ENCODE assay signal across 22 cellular contexts in the genomic region with DNA sequence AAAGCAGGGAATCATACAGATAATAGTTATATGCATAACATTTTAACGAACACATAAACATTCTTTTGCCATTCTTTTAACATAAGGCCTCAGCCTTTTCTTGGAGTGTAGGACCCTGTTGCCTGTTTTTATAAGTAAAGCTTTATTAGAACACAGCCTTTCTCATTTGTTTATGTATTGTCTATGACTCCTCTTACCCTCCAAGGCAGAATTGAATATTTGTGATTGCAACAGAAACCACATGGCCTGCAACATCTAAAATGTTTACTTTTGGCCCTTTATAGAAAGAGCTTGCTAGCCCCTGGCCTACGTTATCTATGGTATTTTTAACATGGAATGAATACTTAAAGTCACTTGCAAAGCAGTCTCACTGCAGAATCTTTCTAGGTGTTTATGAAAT. TPM values are rescaled to one million over a fixed set of nuclear protein-coding genes. Genes with fewer than 3 reads are reported as not detected.
DNase-seq lines count a peak whose midpoint lies in the region; ATAC-seq, FAIRE-seq and TF ChIP-seq lines count a peak whose summit lies in the region.
"Had no signal": no experiment of that assay in that cellular context is flagged by ENCODE, and none has a peak within 500 bp of the region (broad histone marks: within the 10 kb centered on the region; RNA-seq: fewer than 3 reads in every experiment).

No MANE protein-coding gene starts in this region.

- peaks cover 80% of the 10 kb centered on the region for H3K4me1 Mint-ChIP-seq in HFFc6 (ENCODE audit: low read depth)
- peaks cover 37% of the 10 kb centered on the region for H3K4me1 Mint-ChIP-seq in stimulated activated naive CD8-positive, alpha-beta T cell treated with anti-CD3 and anti-CD28 coated beads, Interleukin-15, amount 100 ng/mL, for 72 hours

- H3K79me2 ChIP-seq in GM12878 (ENCODE audit: control insufficient read depth, insufficient read depth, low read length): peaks cover 44% of the 10 kb centered on the region

- H3K4me2 ChIP-seq in GM12878 (ENCODE audit: control insufficient read depth, insufficient read depth): peak overlapping the region; percentile 90

- H3K9me3 ChIP-seq in BE2C: no peaks in the 10 kb centered on the region
- H3K9me3 ChIP-seq in GM12878 (replicated peaks; ENCODE audit: control insufficient read depth, insufficient read depth, low read length): no peaks in the 10 kb centered on the region
- H3K9me3 ChIP-seq: esophagus squamous epithelium, Peyer's patch had no signal

- no TSS peak for BruUV-seq in GM12878 (replicated peaks; lab: Mats Ljungman, UMichigan)

- H3K9ac ChIP-seq in GM12878 (ENCODE audit: control insufficient read depth, insufficient read depth, low read length): no peak overlapping the region

- no peak for FAIRE-seq in GM12878 (lab: Jason Lieb, UNC)

- ATAC-seq in GM12878 (no peak), HG03139 (IDR thresholded peaks at IDR 0.05; ENCODE audit: unreplicated experiment) (no peak)
- no peak for ATAC-seq in stimulated activated naive CD8-positive, alpha-beta T cell treated with anti-CD3 and anti-CD28 coated beads, Interleukin-15, amount 100 ng/mL, for 72 hours
- ATAC-seq: activated naive CD4-positive, alpha-beta T cell treated with anti-CD3 and anti-CD28 coated beads, Interleukin-2, amount 50 U/mL, for 72 hours; activated T-cell treated with anti-CD3 and anti-CD28 coated beads, Interleukin-2, amount 50 U/mL, for 4 hours; left cardiac atrium; sciatic nerve had no signal

- peaks cover 13% of the 10 kb centered on the region for H3K36me3 ChIP-seq in BE2C
- 0 out of 4 replicates have a peak, but pooled peaks cover 0 to 4% of the 10 kb centered on the region in 2 experiments for H3K36me3 ChIP-seq in GM12878 (ENCODE audit: control insufficient read depth in 2 of 2, insufficient read depth in 2 of 2, low read length in 1 of 2)

- H4K20me1 ChIP-seq in GM12878 (ENCODE audit: control insufficient read depth, insufficient read depth): no peaks in the 10 kb centered on the region

- H3K27ac Mint-ChIP-seq in HFFc6: no peak overlapping the region; the same call in 1 of the 2 replicates
- no peak overlapping the region for H3K27ac Mint-ChIP-seq in stimulated activated naive CD8-positive, alpha-beta T cell treated with anti-CD3 and anti-CD28 coated beads, Interleukin-15, amount 100 ng/mL, for 72 hours
- H3K27ac Mint-ChIP-seq: activated naive CD4-positive, alpha-beta T cell treated with anti-CD3 and anti-CD28 coated beads, Interleukin-2, amount 50 U/mL, for 72 hours had no signal

- peaks cover 16% of the 10 kb centered on the region; the same call in 1 of the 2 replicates for H3K36me3 Mint-ChIP-seq in HFFc6 (ENCODE audit: low read depth)

- intact Hi-C loops in GM12878 (cut with micrococcal nuclease; ENCODE audit: unreplicated experiment): loop anchor here (5.0 kb wide), 1 partner anchor 158 kb away; no protein-coding TSS in a partner anchor

- H3K4me3 Mint-ChIP-seq in HFFc6: peak overlapping the region; percentile 99; the same call in 1 of the 2 replicates
- no peak overlapping the region for H3K4me3 Mint-ChIP-seq in stimulated activated naive CD8-positive, alpha-beta T cell treated with anti-CD3 and anti-CD28 coated beads, Interleukin-15, amount 100 ng/mL, for 72 hours
- H3K4me3 Mint-ChIP-seq: activated T-cell treated with anti-CD3 and anti-CD28 coated beads, Interleukin-2, amount 50 U/mL, for 4 hours had no signal

- TF ChIP-seq EP300 in GM12878 (IDR thresholded peaks at IDR 0.05; ENCODE audit: borderline replicate concordance in 1 of 2, control insufficient read depth in 1 of 2, low read depth in 2 of 2, low read length in 2 of 2): no peak

- in situ Hi-C loops in GM12878 (cut with MboI): no loop called here

- RAD21 ChIA-PET in GM12878 (lab: Charles Lee; ENCODE audit: unreplicated experiment): interaction anchor here (0.7 kb wide), 1 partner anchor 51 kb away, joined by 3 read pairs; no protein-coding TSS in a partner anchor

- POLR2A ChIA-PET in GM12878 (lab: Charles Lee): interaction anchor here (0.7 kb wide), 2 partner anchors 63 to 392 kb away, joined by 3 to 4 read pairs; no protein-coding TSS in a partner anchor

- TF ChIP-seq CTCF in BE2C (IDR thresholded peaks at IDR 0.05; ENCODE audit: low read depth, low read length) (no peak), HFFc6 (IDR thresholded peaks at IDR 0.05) (no peak), GM12878 (IDR thresholded peaks at IDR 0.05 in 2 of 3, conservative IDR thresholded peaks at IDR 0.05 in 1 of 3; ENCODE audit: control insufficient read depth in 2 of 3, extremely low read depth in 1 of 3, insufficient read depth in 1 of 3, low read depth in 3 of 3, low read length in 3 of 3) (no peak)

- SMC1A ChIA-PET in GM12878 (lab: Charles Lee; ENCODE audit: uncharacterized antibody, unreplicated experiment): no interaction called here

- TF ChIP-seq POLR2A in GM12878 (IDR thresholded peaks at IDR 0.05; ENCODE audit: low read depth, low read length): no peak

- no peak overlapping the region for H3K27ac ChIP-seq in GM12878 (ENCODE audit: control insufficient read depth, insufficient read depth)
- H3K27ac ChIP-seq: esophagus squamous epithelium, Peyer's patch had no signal

- no peak for TF ChIP-seq RAD21 in GM12878 (IDR thresholded peaks at IDR 0.05; ENCODE audit: insufficient read depth, low read depth, low read length)

- CTCF ChIA-PET in GM12878 (lab: Yijun Ruan, JAX): no interaction called here

- H3K27me3 ChIP-seq in BE2C: no peaks in the 10 kb centered on the region
- H3K27me3 ChIP-seq in GM12878 (replicated peaks in 1 of 2; ENCODE audit: control insufficient read depth in 2 of 2, insufficient read depth in 2 of 2, low read length in 1 of 2): no peaks in the 10 kb centered on the region
- H3K27me3 ChIP-seq: esophagus squamous epithelium, Peyer's patch had no signal

- peak overlapping the region; percentile 98 for H3K4me3 ChIP-seq in BE2C (ENCODE audit: low read depth, low read length)
- H3K4me3 ChIP-seq in GM12878: 0 out of 2 replicates have a peak overlapping the region, but pooled peaks have one; percentile 6
- H3K4me3 ChIP-seq: esophagus squamous epithelium, Peyer's patch had no signal

- H3K9me3 Mint-ChIP-seq in HFFc6: no peaks in the 10 kb centered on the region
- H3K9me3 Mint-ChIP-seq in stimulated activated naive CD8-positive, alpha-beta T cell treated with anti-CD3 and anti-CD28 coated beads, Interleukin-15, amount 100 ng/mL, for 72 hours: no peaks in the 10 kb centered on the region
- H3K9me3 Mint-ChIP-seq: activated naive CD4-positive, alpha-beta T cell treated with anti-CD3 and anti-CD28 coated beads, Interleukin-2, amount 50 U/mL, for 72 hours; activated T-cell treated with anti-CD3 and anti-CD28 coated beads, Interleukin-2, amount 50 U/mL, for 4 hours; IgD-negative memory B cell had no signal

- H3K4me1 ChIP-seq in BE2C: no peaks in the 10 kb centered on the region
- no peaks in the 10 kb centered on the region for H3K4me1 ChIP-seq in GM12878 (ENCODE audit: control insufficient read depth, insufficient read depth, low read length)

- DNase-seq in BE2C: no peak
- peak; percentile 81 for DNase-seq in HFFc6
- DNase-seq in GM12878 (ENCODE audit: low read depth, low spot score): no peak
- peak; percentile 93 for DNase-seq in iris pigment epithelial cell (ENCODE audit: low read depth)
- no peak for DNase-seq in stimulated activated naive CD8-positive, alpha-beta T cell treated with anti-CD3 and anti-CD28 coated beads, Interleukin-15, amount 100 ng/mL, for 72 hours
- DNase-seq in iPS-NIHi11 (ENCODE audit: low spot score): no peak
- DNase-seq in HuH-7 (ENCODE audit: low spot score): no peak
- DNase-seq: activated CD4-positive, alpha-beta T cell treated with anti-CD3 and anti-CD28 coated beads, Interleukin-2, amount 50 U/mL, for 4 hours; activated T-cell treated with anti-CD3 and anti-CD28 coated beads, Interleukin-2, amount 50 U/mL, for 4 hours; AML-193; caudate nucleus; esophagus squamous epithelium; left cardiac atrium; midbrain; NCI-H1105; NCI-H748 treated with DMSO at 0.1 percent for 48 hours; Peyer's patch; stimulated activated CD4-positive, alpha-beta T cell treated with anti-CD3 and anti-CD28 coated beads, Interleukin-1b, Interleukin-23, amount 100 ng/mL, for 48 hours had no signal

- no peak overlapping the region for H2AFZ ChIP-seq in GM12878 (ENCODE audit: control insufficient read depth, low read depth, low read length)

- WGBS in GM12878 (ENCODE audit: insufficient coverage, insufficient replicate concordance, low lambda C conversion rate, missing lambda C conversion rate): 97% methylated on average over 2 of the region's 2 CpGs

- H3K27me3 Mint-ChIP-seq in HFFc6 (ENCODE audit: insufficient read depth): no peaks in the 10 kb centered on the region; the same call in 1 of the 2 replicates
- H3K27me3 Mint-ChIP-seq in stimulated activated naive CD8-positive, alpha-beta T cell treated with anti-CD3 and anti-CD28 coated beads, Interleukin-15, amount 100 ng/mL, for 72 hours: no peaks in the 10 kb centered on the region
- H3K27me3 Mint-ChIP-seq: IgD-negative memory B cell had no signal

RNA-seq across cellular contexts. Expression of a gene that starts 2.6 kb away (rescaled TPM):
- 28.9 TPM for polyA plus RNA-seq in BE2C (2012; ENCODE audit: insufficient read depth, insufficient read length, low read depth)
- 10 to 100 TPM; 31.8 to 39.6 (median 36.7) TPM for total RNA-seq in HFFc6 (2021; fragmentation: NEBNext Ultra II Directional; extraction: Animal tissue kit (Norgen Biotek cat#: 25700))
- total RNA-seq in GM12878 (2013; cell fraction: nucleolus; rRNA removed): 17.7 and 23.7 TPM in 2 replicates
- total RNA-seq in GM12878 (2014; rRNA removed) (8.9 and 9.4 TPM in 2 replicates), GM12878 (2014; rRNA removed; fragmentation: Illumina TruSeq; extraction: Trizol) (12.4 and 12.6 TPM in 2 replicates), GM12878 (2021) (11.5 and 12.0 TPM in 2 replicates)
- polyA plus RNA-seq in GM12878 (2011; ENCODE audit: low read depth): 18.7 TPM
- polyA plus RNA-seq in GM12878 (2011; rRNA removed) (16.2 and 17.6 TPM in 2 replicates), GM12878 (2014; fragmentation: Illumina TruSeq; extraction: Trizol) (16.0 and 18.4 TPM in 2 replicates), GM12878 (2014; fragmentation: Nextera tagmentation; extraction: Ambion mirVana) (10 to 100 TPM in 1 of 2 experiments, 1 to 10 TPM in 1; 7.3 to 10.0 TPM), GM12878 (2014; rRNA removed) (10.0 and 10.7 TPM in 2 replicates), GM12878 (2016; fragmentation: Nextera tagmentation; extraction: Ambion mirVana) (10 to 100 TPM in 1 of 2 experiments, 1 to 10 TPM in 1; 9.4 to 11.0 TPM)
- 12.7 and 16.3 TPM in 2 replicates for polyA plus RNA-seq in GM12878 (2011; cell fraction: cytosol; rRNA removed)
- polyA plus RNA-seq in GM12878 (2011; cell fraction: nucleus; rRNA removed): 2.9 and 3.1 TPM in 2 replicates
- polyA plus RNA-seq in GM12878 (2012): 14.4 and 16.1 TPM in 2 replicates
- 14.3 and 17.7 TPM in 2 replicates for polyA minus RNA-seq in GM12878 (2011; rRNA and poly(A)+ RNA removed)
- 6.7 and 7.0 TPM in 2 replicates for polyA minus RNA-seq in GM12878 (2011; cell fraction: cytosol; rRNA and poly(A)+ RNA removed)
- 6.3 and 9.3 TPM in 2 replicates for polyA minus RNA-seq in GM12878 (2011; cell fraction: nucleus; rRNA and poly(A)+ RNA removed)

RNA-seq across cellular contexts. Expression of a gene that starts 2.9 kb away (rescaled TPM):
- 19.7 TPM for polyA plus RNA-seq in BE2C (2012; ENCODE audit: insufficient read depth, insufficient read length, low read depth)
- total RNA-seq in HFFc6 (2021; fragmentation: NEBNext Ultra II Directional; extraction: Animal tissue kit (Norgen Biotek cat#: 25700)): 10 to 100 TPM; 25.2 to 29.8 (median 28.0) TPM
- 161 and 163 TPM in 2 replicates for total RNA-seq in GM12878 (2013; cell fraction: nucleolus; rRNA removed)
- 21.7 and 22.8 TPM in 2 replicates for total RNA-seq in GM12878 (2014; rRNA removed)
- 20.1 and 20.4 TPM in 2 replicates for total RNA-seq in GM12878 (2014; rRNA removed; fragmentation: Illumina TruSeq; extraction: Trizol)
- 22.1 and 26.6 TPM in 2 replicates for total RNA-seq in GM12878 (2021)
- 12.8 TPM for polyA plus RNA-seq in GM12878 (2011; ENCODE audit: low read depth)
- polyA plus RNA-seq in GM12878 (2011; rRNA removed): 43.0 and 53.4 TPM in 2 replicates
- 35.9 and 58.7 TPM in 2 replicates for polyA plus RNA-seq in GM12878 (2011; cell fraction: cytosol; rRNA removed)
- 91.6 and 119 TPM in 2 replicates for polyA plus RNA-seq in GM12878 (2011; cell fraction: nucleus; rRNA removed)
- 18.6 and 24.1 TPM in 2 replicates for polyA plus RNA-seq in GM12878 (2012)
- polyA plus RNA-seq in GM12878 (2014; fragmentation: Illumina TruSeq; extraction: Trizol): 25.6 and 26.7 TPM in 2 replicates
- 1 to 10 TPM; 5.0 to 8.2 TPM for polyA plus RNA-seq in GM12878 (2014; fragmentation: Nextera tagmentation; extraction: Ambion mirVana)
- 18.8 and 20.5 TPM in 2 replicates for polyA plus RNA-seq in GM12878 (2014; rRNA removed)
- polyA plus RNA-seq in GM12878 (2016; fragmentation: Nextera tagmentation; extraction: Ambion mirVana): 10 to 100 TPM; 21.1 to 21.3 TPM
- polyA minus RNA-seq in GM12878 (2011; rRNA and poly(A)+ RNA removed): 125 and 127 TPM in 2 replicates
- 18.7 and 27.8 TPM in 2 replicates for polyA minus RNA-seq in GM12878 (2011; cell fraction: cytosol; rRNA and poly(A)+ RNA removed)
- 80.9 and 100 TPM in 2 replicates for polyA minus RNA-seq in GM12878 (2011; cell fraction: nucleus; rRNA and poly(A)+ RNA removed)

RNA-seq across cellular contexts. Expression of a gene that starts 51.4 kb away (rescaled TPM):
- polyA plus RNA-seq in BE2C (2012; ENCODE audit: insufficient read depth, insufficient read length, low read depth): 40.2 TPM
- total RNA-seq in HFFc6 (2021; fragmentation: NEBNext Ultra II Directional; extraction: Animal tissue kit (Norgen Biotek cat#: 25700)): 10 to 100 TPM; 27.9 to 37.3 (median 32.9) TPM
- total RNA-seq in GM12878 (2013; cell fraction: nucleolus; rRNA removed): 4.2 and 4.8 TPM in 2 replicates
- total RNA-seq in GM12878 (2014; rRNA removed) (32.1 and 33.7 TPM in 2 replicates), GM12878 (2014; rRNA removed; fragmentation: Illumina TruSeq; extraction: Trizol) (55.1 and 56.9 TPM in 2 replicates), GM12878 (2021) (28.2 and 28.9 TPM in 2 replicates)
- polyA plus RNA-seq in GM12878 (2011; ENCODE audit: low read depth): 60.0 TPM
- polyA plus RNA-seq in GM12878 (2011; rRNA removed) (46.2 and 60.9 TPM in 2 replicates), GM12878 (2014; fragmentation: Illumina TruSeq; extraction: Trizol) (66.1 and 81.1 TPM in 2 replicates), GM12878 (2014; fragmentation: Nextera tagmentation; extraction: Ambion mirVana) (100 to 1,000 TPM; 140 to 156 TPM), GM12878 (2014; rRNA removed) (33.2 and 44.8 TPM in 2 replicates), GM12878 (2016; fragmentation: Nextera tagmentation; extraction: Ambion mirVana) (100 to 1,000 TPM in 1 of 2 experiments, 10 to 100 TPM in 1; 97.4 to 102 TPM)
- polyA plus RNA-seq in GM12878 (2011; cell fraction: cytosol; rRNA removed): 15.8 and 23.8 TPM in 2 replicates
- 14.3 and 18.4 TPM in 2 replicates for polyA plus RNA-seq in GM12878 (2011; cell fraction: nucleus; rRNA removed)
- 42.9 and 50.7 TPM in 2 replicates for polyA plus RNA-seq in GM12878 (2012)
- polyA minus RNA-seq in GM12878 (2011; rRNA and poly(A)+ RNA removed): 8.3 and 8.5 TPM in 2 replicates
- polyA minus RNA-seq in GM12878 (2011; cell fraction: cytosol; rRNA and poly(A)+ RNA removed): 2.1 and 6.3 TPM in 2 replicates
- 2.8 and 3.4 TPM in 2 replicates for polyA minus RNA-seq in GM12878 (2011; cell fraction: nucleus; rRNA and poly(A)+ RNA removed)

RNA-seq across cellular contexts. Expression of a gene that starts 51.5 kb away (rescaled TPM):
- 75.8 TPM for polyA plus RNA-seq in BE2C (2012; ENCODE audit: insufficient read depth, insufficient read length, low read depth)
- 10 to 100 TPM; 24.5 to 32.8 (median 29.4) TPM for total RNA-seq in HFFc6 (2021; fragmentation: NEBNext Ultra II Directional; extraction: Animal tissue kit (Norgen Biotek cat#: 25700))
- 27.6 and 28.1 TPM in 2 replicates for total RNA-seq in GM12878 (2013; cell fraction: nucleolus; rRNA removed)
- 39.5 and 43.3 TPM in 2 replicates for total RNA-seq in GM12878 (2014; rRNA removed)
- 38.4 and 39.0 TPM in 2 replicates for total RNA-seq in GM12878 (2014; rRNA removed; fragmentation: Illumina TruSeq; extraction: Trizol)
- total RNA-seq in GM12878 (2021): 28.6 and 31.7 TPM in 2 replicates
- 20.0 TPM for polyA plus RNA-seq in GM12878 (2011; ENCODE audit: low read depth)
- polyA plus RNA-seq in GM12878 (2011; rRNA removed): 18.0 and 28.4 TPM in 2 replicates
- polyA plus RNA-seq in GM12878 (2011; cell fraction: cytosol; rRNA removed): 24.1 and 29.7 TPM in 2 replicates
- polyA plus RNA-seq in GM12878 (2011; cell fraction: nucleus; rRNA removed): 12.8 and 19.8 TPM in 2 replicates
- 22.1 and 25.5 TPM in 2 replicates for polyA plus RNA-seq in GM12878 (2012)
- 43.5 and 49.9 TPM in 2 replicates for polyA plus RNA-seq in GM12878 (2014; fragmentation: Illumina TruSeq; extraction: Trizol)
- polyA plus RNA-seq in GM12878 (2014; fragmentation: Nextera tagmentation; extraction: Ambion mirVana): 10 to 100 TPM; 23.0 to 43.5 TPM
- polyA plus RNA-seq in GM12878 (2014; rRNA removed): 26.3 and 31.2 TPM in 2 replicates
- polyA plus RNA-seq in GM12878 (2016; fragmentation: Nextera tagmentation; extraction: Ambion mirVana): 10 to 100 TPM; 46.7 to 48.1 TPM
- polyA minus RNA-seq in GM12878 (2011; rRNA and poly(A)+ RNA removed): 16.4 and 19.3 TPM in 2 replicates
- 6.5 and 11.5 TPM in 2 replicates for polyA minus RNA-seq in GM12878 (2011; cell fraction: cytosol; rRNA and poly(A)+ RNA removed)
- polyA minus RNA-seq in GM12878 (2011; cell fraction: nucleus; rRNA and poly(A)+ RNA removed): 5.1 and 10.2 TPM in 2 replicates

Comparison
In these comparisons a context has a peak if more than half of its experiments do, and no peak if none do; other contexts are left out.
1. DNase-seq: peak in HFFc6 (single experiment) and iris pigment epithelial cell (single experiment); none in BE2C (single experiment), GM12878 (single experiment), stimulated activated naive CD8-positive, alpha-beta T cell treated with anti-CD3 and anti-CD28 coated beads, Interleukin-15, amount 100 ng/mL, for 72 hours (0 of 2), iPS-NIHi11 (single experiment) and HuH-7 (single experiment).